In the genomic region with DNA sequence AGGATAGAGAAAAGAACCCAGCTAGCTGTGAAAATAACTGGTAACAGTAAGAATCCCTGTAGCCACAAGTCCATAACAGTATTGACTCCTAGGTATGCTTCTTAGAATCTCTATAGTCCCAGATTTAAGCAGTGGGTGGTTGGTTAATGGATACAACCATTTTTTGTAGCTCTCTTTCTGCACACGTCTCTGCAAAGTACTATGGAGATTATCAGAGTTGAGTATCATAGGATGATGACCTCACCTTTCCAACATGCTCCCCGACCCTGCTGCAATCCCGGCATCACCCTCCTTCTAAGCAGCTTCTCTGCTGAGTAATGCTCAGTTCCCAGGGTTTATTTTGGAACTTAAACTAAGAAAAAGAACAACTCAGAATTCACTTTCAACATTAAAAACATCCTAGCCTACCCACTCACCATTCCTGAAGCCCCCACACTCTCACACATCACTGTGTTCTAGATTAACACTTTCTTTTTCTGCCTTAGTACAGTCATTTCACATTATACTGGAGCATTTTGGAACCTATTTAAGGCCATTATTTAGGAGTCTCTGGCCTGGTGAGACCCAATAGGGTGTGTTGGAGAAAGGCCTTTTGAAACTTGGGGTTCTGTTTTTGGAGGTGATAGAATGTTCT, we compare ENCODE assay signal across 9 cellular contexts. TPM values are rescaled to one million over a fixed set of nuclear protein-coding genes. Genes with fewer than 3 reads are reported as not detected.
DNase-seq lines count a peak whose midpoint lies in the region; ATAC-seq lines count a peak whose summit lies in the region.
"Had no signal": no experiment of that assay in that cellular context is flagged by ENCODE, and none has a peak within 500 bp of the region (broad histone marks: within the 10 kb centered on the region; RNA-seq: fewer than 3 reads in every experiment).

No MANE protein-coding gene starts in this region.

- H3K36me3 Mint-ChIP-seq in activated T-cell treated with anti-CD3 and anti-CD28 coated beads, Interleukin-2, amount 50 U/mL, for 4 hours (ENCODE audit: insufficient read depth), result peaks cover 3% of the 10 kb centered on the region

- H3K4me3 Mint-ChIP-seq in activated T-cell treated with anti-CD3 and anti-CD28 coated beads, Interleukin-2, amount 50 U/mL, for 4 hours, result no peak overlapping the region
- H3K4me3 Mint-ChIP-seq: memory B cell had no signal

- H3K27ac ChIP-seq in epithelial cell of prostate, result peak overlapping the region; percentile 97

- H3K4me1 Mint-ChIP-seq in activated T-cell treated with anti-CD3 and anti-CD28 coated beads, Interleukin-2, amount 50 U/mL, for 4 hours (ENCODE audit: low read depth), result peaks cover 15% of the 10 kb centered on the region

- peak; percentile 90 for DNase-seq in EH (ENCODE audit: low read depth)
- peak; percentile 75 for DNase-seq in OCI-M1 (lab: John Stamatoyannopoulos, UW)
- DNase-seq in epithelial cell of prostate (ENCODE audit: low read depth, low spot score), result no peak
- DNase-seq in putamen (ENCODE audit: low spot score), result peak; percentile 44
- DNase-seq in activated T-cell treated with anti-CD3 and anti-CD28 coated beads, Interleukin-2, amount 50 U/mL, for 4 hours, result no peak
- no peak for DNase-seq in stimulated activated CD8-positive, alpha-beta memory T cell treated with anti-CD3 and anti-CD28 coated beads, Interleukin-4, amount 100 ng/mL, for 48 hours

- ATAC-seq in GM18517 (IDR thresholded peaks at IDR 0.05; ENCODE audit: unreplicated experiment), result no peak
- ATAC-seq in activated T-cell treated with anti-CD3 and anti-CD28 coated beads, Interleukin-2, amount 50 U/mL, for 4 hours, result no peak
- ATAC-seq in GM21423 (IDR thresholded peaks at IDR 0.05; ENCODE audit: unreplicated experiment), result no peak

- no peaks in the 10 kb centered on the region for H3K9me3 Mint-ChIP-seq in activated T-cell treated with anti-CD3 and anti-CD28 coated beads, Interleukin-2, amount 50 U/mL, for 4 hours
- H3K9me3 Mint-ChIP-seq: memory B cell had no signal

- H3K27me3 Mint-ChIP-seq in activated T-cell treated with anti-CD3 and anti-CD28 coated beads, Interleukin-2, amount 50 U/mL, for 4 hours (ENCODE audit: low read depth), result no peaks in the 10 kb centered on the region
- H3K27me3 Mint-ChIP-seq: memory B cell had no signal

RNA-seq across cellular contexts. Expression of a gene that starts 2.7 kb away (rescaled TPM):
- total RNA-seq in activated T-cell treated with anti-CD3 and anti-CD28 coated beads, Interleukin-2, amount 50 U/mL, for 4 hours, result 1 to 10 TPM; 2.3 to 2.8 (median 2.6) TPM

RNA-seq across cellular contexts. Expression of a gene that starts 3.4 kb away (rescaled TPM):
- 100 to 1,000 TPM; 126 to 148 (median 142) TPM for total RNA-seq in activated T-cell treated with anti-CD3 and anti-CD28 coated beads, Interleukin-2, amount 50 U/mL, for 4 hours

RNA-seq across cellular contexts. Expression of a gene that starts 7.7 kb away (rescaled TPM):
- total RNA-seq in activated T-cell treated with anti-CD3 and anti-CD28 coated beads, Interleukin-2, amount 50 U/mL, for 4 hours, result 10 to 100 TPM; 22.0 to 25.7 (median 22.2) TPM

RNA-seq across cellular contexts. Expression of a gene that starts 15.3 kb away (rescaled TPM):
- 1 to 10 TPM in 2 of 3 donors, under 1 TPM in 1; 0.99 to 1.3 (median 1.1) TPM for total RNA-seq in activated T-cell treated with anti-CD3 and anti-CD28 coated beads, Interleukin-2, amount 50 U/mL, for 4 hours

RNA-seq across cellular contexts. Expression of a gene that starts 26.5 kb away (rescaled TPM):
- under 1 TPM; 0.22 to 0.53 (median 0.28) TPM for total RNA-seq in activated T-cell treated with anti-CD3 and anti-CD28 coated beads, Interleukin-2, amount 50 U/mL, for 4 hours

Comparison
In these comparisons a context has a peak if more than half of its experiments do, and no peak if none do; other contexts are left out.
1. DNase-seq: peak in EH (single experiment), OCI-M1 (single experiment) and putamen (single experiment); none in epithelial cell of prostate (single experiment), activated T-cell treated with anti-CD3 and anti-CD28 coated beads, Interleukin-2, amount 50 U/mL, for 4 hours (single experiment) and stimulated activated CD8-positive, alpha-beta memory T cell treated with anti-CD3 and anti-CD28 coated beads, Interleukin-4, amount 100 ng/mL, for 48 hours (single experiment).